ENCODE assay signal across 16 cellular contexts in genomic region chr13:97878421-97879375, GRCh38.
DNase-seq lines count a peak whose midpoint lies in the region; ATAC-seq and TF ChIP-seq lines count a peak whose summit lies in the region.
"Had no signal": no experiment of that assay in that cellular context is flagged by ENCODE, and none has a peak within 500 bp of the region (broad histone marks: within the 10 kb centered on the region; RNA-seq: fewer than 3 reads in every experiment).

No MANE protein-coding gene starts in this region.

- peak overlapping the region; percentile 77; the same call in 1 of the 2 replicates for H2AFZ ChIP-seq in SK-N-SH (ENCODE audit: low read depth)

- no peak for TF ChIP-seq CTCF in SK-N-SH (IDR thresholded peaks at IDR 0.05)

- DNase-seq in SK-N-SH (no peak), NCI-H510A treated with DMSO at 0.1 percent for 48 hours (lab: John Stamatoyannopoulos, UW) (peak; percentile 66), fibroblast of gingiva (ENCODE audit: low read depth) (peak; percentile 22), MV-4-11 (lab: John Stamatoyannopoulos, UW) (no peak), T-helper 9 cell (no peak)
- DNase-seq: activated CD4-positive, alpha-beta memory T cell treated with anti-CD3 and anti-CD28 coated beads for 36 hours; activated naive CD4-positive, alpha-beta T cell; colonic mucosa; gastrocnemius medialis; stimulated activated naive CD8-positive, alpha-beta T cell treated with anti-CD3 and anti-CD28 coated beads, Interleukin-15, Interleukin-2, amounts not matched to agents 100 U/mL and 50 U/mL, for 24 hours; T-helper 1 cell; WERI-Rb-1 had no signal

- peak overlapping the region; percentile 62; the same call in 1 of the 2 replicates for H3K9ac ChIP-seq in SK-N-SH

- no peak for TF ChIP-seq EP300 in SK-N-SH (IDR thresholded peaks at IDR 0.05; ENCODE audit: borderline replicate concordance in 1 of 2, low read depth in 1 of 2, low read length in 1 of 2)

- no peak for TF ChIP-seq POLR2A in GM18505 (IDR thresholded peaks at IDR 0.05; ENCODE audit: borderline replicate concordance, extremely low read depth, insufficient read depth, insufficient read length)

- peak overlapping the region in 1 of 2 experiments; percentile 98; a peak in 2 of 4 replicates for H3K27ac ChIP-seq in SK-N-SH (ENCODE audit: low read depth in 2 of 2, low read length in 1 of 2)
- H3K27ac ChIP-seq: colonic mucosa, gastrocnemius medialis, WERI-Rb-1 had no signal

- H3K27me3 ChIP-seq in SK-N-SH (ENCODE audit: insufficient read depth) = no peaks in the 10 kb centered on the region
- H3K27me3 ChIP-seq: colonic mucosa, gastrocnemius medialis, right atrium auricular region had no signal

- TF ChIP-seq RAD21 in SK-N-SH (IDR thresholded peaks at IDR 0.05; ENCODE audit: low read length) = no peak

- POLR2A ChIA-PET in SK-N-SH (lab: Yijun Ruan, JAX) = no interaction called here

- no peaks in the 10 kb centered on the region for H3K36me3 ChIP-seq in SK-N-SH (replicated peaks in 1 of 2; ENCODE audit: control insufficient read depth in 1 of 2, insufficient read depth in 2 of 2, low read length in 1 of 2)
- H3K36me3 ChIP-seq: colonic mucosa, gastrocnemius medialis, right atrium auricular region, WERI-Rb-1 had no signal

- H3K9me3 ChIP-seq in SK-N-SH = no peaks in the 10 kb centered on the region
- H3K9me3 ChIP-seq: colonic mucosa, gastrocnemius medialis, right atrium auricular region had no signal

- H3K4me1 ChIP-seq in SK-N-SH (ENCODE audit: control insufficient read depth in 1 of 2, insufficient read depth in 2 of 2, low read depth in 1 of 2, low read length in 1 of 2) = peaks cover 0 to 23% of the 10 kb centered on the region in 2 experiments; a peak in 3 of 4 replicates
- H3K4me1 ChIP-seq: colonic mucosa, gastrocnemius medialis, right atrium auricular region had no signal

- H3F3A ChIP-seq in SK-N-SH (replicated peaks; ENCODE audit: insufficient read depth) = peaks cover 27% of the 10 kb centered on the region

- CTCF ChIA-PET in SK-N-SH (lab: Yijun Ruan, JAX) = interaction anchor here (1.9 kb wide), 1 partner anchor 22 kb away, joined by 9 read pairs; no protein-coding TSS in a partner anchor

- H4K20me1 ChIP-seq in SK-N-SH (ENCODE audit: insufficient read depth) = no peaks in the 10 kb centered on the region

- no peaks in the 10 kb centered on the region for H3K79me2 ChIP-seq in SK-N-SH (ENCODE audit: insufficient read depth)

- no peaks in the 10 kb centered on the region for H3K9me2 ChIP-seq in SK-N-SH

- H3K4me2 ChIP-seq in SK-N-SH = peak overlapping the region; percentile 67; the same call in 1 of the 2 replicates

- no peak overlapping the region for H3K4me3 ChIP-seq in SK-N-SH (ENCODE audit: low read depth in 2 of 2, low read length in 1 of 2)
- H3K4me3 ChIP-seq: colonic mucosa, gastrocnemius medialis, right atrium auricular region had no signal

- 69% methylated on average over 9 of the region's 9 CpGs for WGBS in SK-N-SH (ENCODE audit: low lambda C conversion rate)

- ATAC-seq in SK-N-SH treated with all-trans-retinoic acid at 6 μM for 48 hours (no peak), GM18511 (IDR thresholded peaks at IDR 0.05; ENCODE audit: unreplicated experiment) (no peak), GM18505 (IDR thresholded peaks at IDR 0.05; ENCODE audit: unreplicated experiment) (no peak)
- ATAC-seq: gastrocnemius medialis; stimulated activated naive CD8-positive, alpha-beta T cell treated with anti-CD3 and anti-CD28 coated beads, Interleukin-15, Interleukin-2, amounts not matched to agents 100 U/mL and 50 U/mL, for 24 hours had no signal

TF ChIP-seq in SK-N-SH, 30 proteins besides CTCF, POLR2A, EP300 and RAD21:
- TF ChIP-seq CHD2 (IDR thresholded peaks at IDR 0.05; ENCODE audit: low read length, partially characterized antibody) (no peak), SMC3 (IDR thresholded peaks at IDR 0.05; ENCODE audit: low read depth, low read length) (no peak), NFIC (IDR thresholded peaks at IDR 0.05; ENCODE audit: borderline replicate concordance) (no peak), RCOR1 (IDR thresholded peaks at IDR 0.05; ENCODE audit: low read length) (no peak), TAF1 (IDR thresholded peaks at IDR 0.05; ENCODE audit: borderline replicate concordance, low read depth, low read length) (no peak), SIN3A (IDR thresholded peaks at IDR 0.05; ENCODE audit: borderline replicate concordance, low read depth, low read length) (no peak), USF2 (IDR thresholded peaks at IDR 0.05; ENCODE audit: borderline replicate concordance, low read depth, low read length) (no peak), FOXM1 (IDR thresholded peaks at IDR 0.05; ENCODE audit: low read depth) (no peak), FOSL2 (IDR thresholded peaks at IDR 0.05; ENCODE audit: borderline replicate concordance, low read depth) (no peak), YY1 (IDR thresholded peaks at IDR 0.05; ENCODE audit: low read depth) (no peak), JUND (IDR thresholded peaks at IDR 0.05) (no peak)

TF ChIP-seq in SK-N-SH treated with all-trans-retinoic acid at 6 μM for 48 hours, 23 proteins besides CTCF, POLR2A, EP300 and RAD21:
- TF ChIP-seq ZC3H10 (CRISPR knock-in tag; IDR thresholded peaks at IDR 0.05) = no peak
- TF ChIP-seq GLIS3 (CRISPR knock-in tag; IDR thresholded peaks at IDR 0.05) = no peak
- no peak for TF ChIP-seq PATZ1 (CRISPR knock-in tag; IDR thresholded peaks at IDR 0.05; ENCODE audit: borderline replicate concordance)
- no peak for TF ChIP-seq ZFP3 (CRISPR knock-in tag; IDR thresholded peaks at IDR 0.05)
- no peak for TF ChIP-seq TCF4 (CRISPR knock-in tag; IDR thresholded peaks at IDR 0.05; ENCODE audit: borderline replicate concordance)
- no peak for TF ChIP-seq BACH2 (CRISPR knock-in tag; IDR thresholded peaks at IDR 0.05; ENCODE audit: borderline replicate concordance)
- no peak for TF ChIP-seq ZNF8 (CRISPR knock-in tag; IDR thresholded peaks at IDR 0.05)
- TF ChIP-seq ESRRG (CRISPR knock-in tag; IDR thresholded peaks at IDR 0.05) = no peak
- TF ChIP-seq CSDC2 (CRISPR knock-in tag; IDR thresholded peaks at IDR 0.05) = no peak
TF ChIP-seq in SK-N-SH treated with all-trans-retinoic acid at 6 μM for 48 hours: peak in this region for 0.

Comparison
In these comparisons a context has a peak if more than half of its experiments do, and no peak if none do; other contexts are left out.
1. DNase-seq: peak in NCI-H510A treated with DMSO at 0.1 percent for 48 hours (single experiment) and fibroblast of gingiva (single experiment); none in SK-N-SH (single experiment), MV-4-11 (single experiment) and T-helper 9 cell (single experiment).